Comparison of ENCODE assay signal across 30 cellular contexts in the genomic region with DNA sequence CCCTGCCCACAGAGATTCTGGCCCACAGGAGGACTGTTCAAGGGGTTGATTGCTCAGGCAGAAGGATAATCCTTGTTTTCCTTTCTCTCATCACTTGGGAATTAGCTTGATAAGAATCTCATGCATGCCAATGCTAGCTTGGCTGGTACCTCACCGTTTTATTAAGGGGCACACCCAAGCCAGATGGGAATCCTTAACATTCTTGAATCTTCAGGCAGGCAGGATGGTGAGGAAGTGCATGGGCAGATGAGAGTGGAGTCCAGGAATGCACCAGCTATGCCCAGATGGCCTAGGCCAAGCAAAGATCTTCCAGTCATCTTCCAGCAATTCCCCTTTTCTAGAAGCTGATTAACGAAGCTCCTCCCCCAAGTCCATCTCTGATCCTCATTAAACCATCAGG. TPM values are rescaled to one million over a fixed set of nuclear protein-coding genes. Genes with fewer than 3 reads are reported as not detected.
"Had no signal": no experiment of that assay in that cellular context is flagged by ENCODE, and none has a peak within 500 bp of the region (broad histone marks: within the 10 kb centered on the region; RNA-seq: fewer than 3 reads in every experiment).

No MANE protein-coding gene starts in this region.

- H3K27me3 ChIP-seq: adrenal gland, ascending aorta, brain microvascular endothelial cell, esophagus squamous epithelium, neural progenitor cell, right lobe of liver, tibial artery had no signal

- H3K4me3 ChIP-seq: adrenal gland, ascending aorta, esophagus squamous epithelium, heart right ventricle, lung, neural progenitor cell, right lobe of liver, tibial artery had no signal

- H3K27ac ChIP-seq: adrenal gland, ascending aorta, brain microvascular endothelial cell, esophagus squamous epithelium, heart right ventricle, neural progenitor cell, right lobe of liver, tibial artery had no signal

- H3K36me3 ChIP-seq: adrenal gland, ascending aorta, brain microvascular endothelial cell, esophagus squamous epithelium, heart right ventricle, neural progenitor cell, right lobe of liver, tibial artery had no signal

- ATAC-seq: activated T-cell treated with anti-CD3 and anti-CD28 coated beads, Interleukin-2, amount 50 U/mL, for 4 hours; heart right ventricle; left lobe of liver; naive thymus-derived CD8-positive, alpha-beta T cell; right lobe of liver; stimulated activated effector memory CD8-positive, alpha-beta T cell treated with anti-CD3 and anti-CD28 coated beads, Interleukin-12 subunit alpha, Interleukin-12 subunit beta, amount 100 ng/mL, for 72 hours; stimulated activated naive CD8-positive, alpha-beta T cell treated with anti-CD3 and anti-CD28 coated beads, Interleukin-15, amount 100 ng/mL, for 72 hours; WTC11 had no signal

- H3K9me3 ChIP-seq: adrenal gland, ascending aorta, esophagus squamous epithelium, heart right ventricle, right lobe of liver, tibial artery had no signal

- FAIRE-seq: kidney, small intestine had no signal

- DNase-seq: activated CD8-positive, alpha-beta memory T cell treated with anti-CD3 and anti-CD28 coated beads for 24 hours; activated CD8-positive, alpha-beta memory T cell treated with anti-CD3 and anti-CD28 coated beads, Interleukin-2, amount 50 U/mL, for 4 hours; activated naive CD4-positive, alpha-beta T cell; activated T-cell treated with anti-CD3 and anti-CD28 coated beads, Interleukin-2, amount 50 U/mL, for 4 hours; adrenal gland; brain microvascular endothelial cell; central memory CD4-positive, alpha-beta T cell; dermis blood vessel endothelial cell; effector memory CD4-positive, alpha-beta T cell; esophagus squamous epithelium; heart right ventricle; kidney; naive thymus-derived CD8-positive, alpha-beta T cell; posterior cingulate gyrus; right lobe of liver; small intestine; stimulated activated CD4-positive, alpha-beta T cell treated with anti-CD3 and anti-CD28 coated beads, Interleukin-2, amount 100 ng/mL, for 24 hours; stimulated activated naive CD8-positive, alpha-beta T cell treated with anti-CD3 and anti-CD28 coated beads, Interleukin-15, amount 100 ng/mL, for 72 hours; T-helper 9 cell; tibial artery had no signal

- H3K4me1 ChIP-seq: adrenal gland, ascending aorta, esophagus squamous epithelium, heart right ventricle, neural progenitor cell, right lobe of liver, tibial artery had no signal

RNA-seq across cellular contexts. Expression of a gene that starts 4.1 kb away (rescaled TPM):
- total RNA-seq: activated T-cell treated with anti-CD3 and anti-CD28 coated beads, Interleukin-2, amount 50 U/mL, for 4 hours; activated T-helper 2 cell treated with anti-CD3 and anti-CD28 coated beads, Interferon-gamma antibody, Interleukin-2, Interleukin-4, amounts not matched to agents 10 μg/mL and 5 μg/mL and 100 μg/mL, durations not matched to agents 14 hours and 24 hours and 36 hours; adrenal gland; ascending aorta; dermis blood vessel endothelial cell; esophagus squamous epithelium; fibroblast of villous mesenchyme; heart right ventricle; kidney; left lobe of liver; lung; naive thymus-derived CD8-positive, alpha-beta T cell; omental fat pad; right lobe of liver; ureter; WTC11 had no signal

RNA-seq across cellular contexts. Expression of a gene that starts 13.0 kb away (rescaled TPM):
- total RNA-seq: activated T-cell treated with anti-CD3 and anti-CD28 coated beads, Interleukin-2, amount 50 U/mL, for 4 hours; activated T-helper 2 cell treated with anti-CD3 and anti-CD28 coated beads, Interferon-gamma antibody, Interleukin-2, Interleukin-4, amounts not matched to agents 10 μg/mL and 5 μg/mL and 100 μg/mL, durations not matched to agents 14 hours and 24 hours and 36 hours; adrenal gland; ascending aorta; dermis blood vessel endothelial cell; esophagus squamous epithelium; fibroblast of villous mesenchyme; heart right ventricle; kidney; left lobe of liver; lung; naive thymus-derived CD8-positive, alpha-beta T cell; omental fat pad; right lobe of liver; ureter; WTC11 had no signal

RNA-seq across cellular contexts. Expression of a gene that starts 22.5 kb away (rescaled TPM):
- total RNA-seq: activated T-cell treated with anti-CD3 and anti-CD28 coated beads, Interleukin-2, amount 50 U/mL, for 4 hours; activated T-helper 2 cell treated with anti-CD3 and anti-CD28 coated beads, Interferon-gamma antibody, Interleukin-2, Interleukin-4, amounts not matched to agents 10 μg/mL and 5 μg/mL and 100 μg/mL, durations not matched to agents 14 hours and 24 hours and 36 hours; adrenal gland; ascending aorta; dermis blood vessel endothelial cell; esophagus squamous epithelium; fibroblast of villous mesenchyme; heart right ventricle; kidney; left lobe of liver; lung; naive thymus-derived CD8-positive, alpha-beta T cell; omental fat pad; right lobe of liver; ureter; WTC11 had no signal

RNA-seq across cellular contexts. Expression of a gene that starts 28.4 kb away (rescaled TPM):
- total RNA-seq: activated T-cell treated with anti-CD3 and anti-CD28 coated beads, Interleukin-2, amount 50 U/mL, for 4 hours; activated T-helper 2 cell treated with anti-CD3 and anti-CD28 coated beads, Interferon-gamma antibody, Interleukin-2, Interleukin-4, amounts not matched to agents 10 μg/mL and 5 μg/mL and 100 μg/mL, durations not matched to agents 14 hours and 24 hours and 36 hours; adrenal gland; ascending aorta; dermis blood vessel endothelial cell; esophagus squamous epithelium; fibroblast of villous mesenchyme; heart right ventricle; kidney; left lobe of liver; lung; naive thymus-derived CD8-positive, alpha-beta T cell; omental fat pad; right lobe of liver; ureter; WTC11 had no signal

RNA-seq across cellular contexts. Expression of a gene that starts 43.9 kb away (rescaled TPM):
- total RNA-seq: activated T-cell treated with anti-CD3 and anti-CD28 coated beads, Interleukin-2, amount 50 U/mL, for 4 hours; activated T-helper 2 cell treated with anti-CD3 and anti-CD28 coated beads, Interferon-gamma antibody, Interleukin-2, Interleukin-4, amounts not matched to agents 10 μg/mL and 5 μg/mL and 100 μg/mL, durations not matched to agents 14 hours and 24 hours and 36 hours; adrenal gland; ascending aorta; dermis blood vessel endothelial cell; esophagus squamous epithelium; fibroblast of villous mesenchyme; heart right ventricle; kidney; left lobe of liver; lung; naive thymus-derived CD8-positive, alpha-beta T cell; omental fat pad; right lobe of liver; ureter; WTC11 had no signal
